2 cellular contexts compared by ENCODE assay signal in the genomic region with DNA sequence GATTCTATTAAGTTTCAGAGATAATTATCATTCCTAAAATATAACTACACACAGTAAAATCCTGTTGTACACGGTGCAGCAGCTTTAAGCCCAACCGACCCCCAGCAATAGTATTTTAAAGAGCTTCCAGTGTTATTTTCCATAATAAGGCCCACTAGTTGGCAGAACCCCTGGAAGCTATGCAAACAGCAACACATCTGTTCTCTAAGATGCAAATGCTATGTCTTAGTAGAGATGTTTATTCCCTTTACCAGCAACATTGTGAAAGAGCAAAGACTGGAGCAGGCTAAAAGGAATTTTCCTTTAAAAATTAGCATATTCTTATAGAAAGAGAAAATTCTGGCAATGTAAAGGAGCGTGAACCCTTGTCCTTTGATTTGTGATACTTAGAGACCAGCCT.
TF ChIP-seq lines count a peak whose summit lies in the region.

No MANE protein-coding gene starts in this region.

TF ChIP-seq in GM23338, 12 proteins besides CTCF, POLR2A, EP300 and RAD21:
- TF ChIP-seq NANOG (IDR thresholded peaks at IDR 0.05; ENCODE audit: borderline replicate concordance): peak; percentile 80
- TF ChIP-seq ZNF114 (CRISPR knock-in tag; IDR thresholded peaks at IDR 0.05): no peak
- TF ChIP-seq, protein P1, sequence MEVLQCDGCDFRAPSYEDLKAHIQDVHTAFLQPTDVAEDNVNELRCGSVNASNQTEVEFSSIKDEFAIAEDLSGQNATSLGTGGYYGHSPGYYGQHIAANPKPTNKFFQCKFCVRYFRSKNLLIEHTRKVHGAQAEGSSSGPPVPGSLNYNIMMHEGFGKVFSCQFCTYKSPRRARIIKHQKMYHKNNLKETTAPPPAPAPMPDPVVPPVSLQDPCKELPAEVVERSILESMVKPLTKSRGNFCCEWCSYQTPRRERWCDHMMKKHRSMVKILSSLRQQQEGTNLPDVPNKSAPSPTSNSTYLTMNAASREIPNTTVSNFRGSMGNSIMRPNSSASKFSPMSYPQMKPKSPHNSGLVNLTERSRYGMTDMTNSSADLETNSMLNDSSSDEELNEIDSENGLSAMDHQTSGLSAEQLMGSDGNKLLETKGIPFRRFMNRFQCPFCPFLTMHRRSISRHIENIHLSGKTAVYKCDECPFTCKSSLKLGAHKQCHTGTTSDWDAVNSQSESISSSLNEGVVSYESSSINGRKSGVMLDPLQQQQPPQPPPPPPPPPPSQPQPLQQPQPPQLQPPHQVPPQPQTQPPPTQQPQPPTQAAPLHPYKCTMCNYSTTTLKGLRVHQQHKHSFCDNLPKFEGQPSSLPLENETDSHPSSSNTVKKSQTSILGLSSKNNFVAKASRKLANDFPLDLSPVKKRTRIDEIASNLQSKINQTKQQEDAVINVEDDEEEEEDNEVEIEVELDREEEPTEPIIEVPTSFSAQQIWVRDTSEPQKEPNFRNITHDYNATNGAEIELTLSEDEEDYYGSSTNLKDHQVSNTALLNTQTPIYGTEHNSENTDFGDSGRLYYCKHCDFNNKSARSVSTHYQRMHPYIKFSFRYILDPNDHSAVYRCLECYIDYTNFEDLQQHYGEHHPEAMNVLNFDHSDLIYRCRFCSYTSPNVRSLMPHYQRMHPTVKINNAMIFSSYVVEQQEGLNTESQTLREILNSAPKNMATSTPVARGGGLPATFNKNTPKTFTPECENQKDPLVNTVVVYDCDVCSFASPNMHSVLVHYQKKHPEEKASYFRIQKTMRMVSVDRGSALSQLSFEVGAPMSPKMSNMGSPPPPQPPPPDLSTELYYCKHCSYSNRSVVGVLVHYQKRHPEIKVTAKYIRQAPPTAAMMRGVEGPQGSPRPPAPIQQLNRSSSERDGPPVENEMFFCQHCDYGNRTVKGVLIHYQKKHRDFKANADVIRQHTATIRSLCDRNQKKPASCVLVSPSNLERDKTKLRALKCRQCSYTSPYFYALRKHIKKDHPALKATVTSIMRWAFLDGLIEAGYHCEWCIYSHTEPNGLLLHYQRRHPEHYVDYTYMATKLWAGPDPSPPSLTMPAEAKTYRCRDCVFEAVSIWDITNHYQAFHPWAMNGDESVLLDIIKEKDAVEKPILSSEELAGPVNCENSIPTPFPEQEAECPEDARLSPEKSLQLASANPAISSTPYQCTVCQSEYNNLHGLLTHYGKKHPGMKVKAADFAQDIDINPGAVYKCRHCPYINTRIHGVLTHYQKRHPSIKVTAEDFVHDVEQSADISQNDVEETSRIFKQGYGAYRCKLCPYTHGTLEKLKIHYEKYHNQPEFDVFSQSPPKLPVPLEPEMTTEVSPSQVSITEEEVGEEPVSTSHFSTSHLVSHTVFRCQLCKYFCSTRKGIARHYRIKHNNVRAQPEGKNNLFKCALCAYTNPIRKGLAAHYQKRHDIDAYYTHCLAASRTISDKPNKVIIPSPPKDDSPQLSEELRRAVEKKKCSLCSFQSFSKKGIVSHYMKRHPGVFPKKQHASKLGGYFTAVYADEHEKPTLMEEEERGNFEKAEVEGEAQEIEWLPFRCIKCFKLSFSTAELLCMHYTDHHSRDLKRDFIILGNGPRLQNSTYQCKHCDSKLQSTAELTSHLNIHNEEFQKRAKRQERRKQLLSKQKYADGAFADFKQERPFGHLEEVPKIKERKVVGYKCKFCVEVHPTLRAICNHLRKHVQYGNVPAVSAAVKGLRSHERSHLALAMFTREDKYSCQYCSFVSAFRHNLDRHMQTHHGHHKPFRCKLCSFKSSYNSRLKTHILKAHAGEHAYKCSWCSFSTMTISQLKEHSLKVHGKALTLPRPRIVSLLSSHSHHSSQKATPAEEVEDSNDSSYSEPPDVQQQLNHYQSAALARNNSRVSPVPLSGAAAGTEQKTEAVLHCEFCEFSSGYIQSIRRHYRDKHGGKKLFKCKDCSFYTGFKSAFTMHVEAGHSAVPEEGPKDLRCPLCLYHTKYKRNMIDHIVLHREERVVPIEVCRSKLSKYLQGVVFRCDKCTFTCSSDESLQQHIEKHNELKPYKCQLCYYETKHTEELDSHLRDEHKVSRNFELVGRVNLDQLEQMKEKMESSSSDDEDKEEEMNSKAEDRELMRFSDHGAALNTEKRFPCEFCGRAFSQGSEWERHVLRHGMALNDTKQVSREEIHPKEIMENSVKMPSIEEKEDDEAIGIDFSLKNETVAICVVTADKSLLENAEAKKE (CRISPR knock-in tag; IDR thresholded peaks at IDR 0.05): no peak
- no peak for TF ChIP-seq EZH2phosphoT487 (IDR thresholded peaks at IDR 0.05; ENCODE audit: unreplicated experiment)
- TF ChIP-seq, protein P2, sequence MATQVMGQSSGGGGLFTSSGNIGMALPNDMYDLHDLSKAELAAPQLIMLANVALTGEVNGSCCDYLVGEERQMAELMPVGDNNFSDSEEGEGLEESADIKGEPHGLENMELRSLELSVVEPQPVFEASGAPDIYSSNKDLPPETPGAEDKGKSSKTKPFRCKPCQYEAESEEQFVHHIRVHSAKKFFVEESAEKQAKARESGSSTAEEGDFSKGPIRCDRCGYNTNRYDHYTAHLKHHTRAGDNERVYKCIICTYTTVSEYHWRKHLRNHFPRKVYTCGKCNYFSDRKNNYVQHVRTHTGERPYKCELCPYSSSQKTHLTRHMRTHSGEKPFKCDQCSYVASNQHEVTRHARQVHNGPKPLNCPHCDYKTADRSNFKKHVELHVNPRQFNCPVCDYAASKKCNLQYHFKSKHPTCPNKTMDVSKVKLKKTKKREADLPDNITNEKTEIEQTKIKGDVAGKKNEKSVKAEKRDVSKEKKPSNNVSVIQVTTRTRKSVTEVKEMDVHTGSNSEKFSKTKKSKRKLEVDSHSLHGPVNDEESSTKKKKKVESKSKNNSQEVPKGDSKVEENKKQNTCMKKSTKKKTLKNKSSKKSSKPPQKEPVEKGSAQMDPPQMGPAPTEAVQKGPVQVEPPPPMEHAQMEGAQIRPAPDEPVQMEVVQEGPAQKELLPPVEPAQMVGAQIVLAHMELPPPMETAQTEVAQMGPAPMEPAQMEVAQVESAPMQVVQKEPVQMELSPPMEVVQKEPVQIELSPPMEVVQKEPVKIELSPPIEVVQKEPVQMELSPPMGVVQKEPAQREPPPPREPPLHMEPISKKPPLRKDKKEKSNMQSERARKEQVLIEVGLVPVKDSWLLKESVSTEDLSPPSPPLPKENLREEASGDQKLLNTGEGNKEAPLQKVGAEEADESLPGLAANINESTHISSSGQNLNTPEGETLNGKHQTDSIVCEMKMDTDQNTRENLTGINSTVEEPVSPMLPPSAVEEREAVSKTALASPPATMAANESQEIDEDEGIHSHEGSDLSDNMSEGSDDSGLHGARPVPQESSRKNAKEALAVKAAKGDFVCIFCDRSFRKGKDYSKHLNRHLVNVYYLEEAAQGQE (IDR thresholded peaks at IDR 0.05; ENCODE audit: unreplicated experiment): no peak
- TF ChIP-seq POLR2AphosphoS5 (IDR thresholded peaks at IDR 0.05; ENCODE audit: low read depth): 0 out of 2 replicates have a peak, but pooled peaks have one; percentile 41

TF ChIP-seq in H1, 55 proteins besides CTCF, POLR2A, EP300 and RAD21:
- TF ChIP-seq HDAC2 (IDR thresholded peaks at IDR 0.05; ENCODE audit: borderline replicate concordance in 1 of 2, low read depth in 2 of 2, low read length in 2 of 2) (0 out of 4 replicates have a peak, but pooled peaks of 1 of the 2 experiments have one; percentile 20), SAP30 (IDR thresholded peaks at IDR 0.05; ENCODE audit: insufficient read depth, insufficient replicate concordance, low read length) (no peak), CTBP2 (IDR thresholded peaks at IDR 0.05; ENCODE audit: borderline replicate concordance, insufficient read depth, insufficient read length, low read length) (no peak), TAF1 (IDR thresholded peaks at IDR 0.05; ENCODE audit: low read depth, low read length) (no peak), TCF12 (IDR thresholded peaks at IDR 0.05; ENCODE audit: low read depth, low read length) (0 out of 2 replicates have a peak, but pooled peaks have one; percentile 26), GABPA (IDR thresholded peaks at IDR 0.05; ENCODE audit: borderline replicate concordance, insufficient read depth, low read length) (no peak), POU5F1 (IDR thresholded peaks at IDR 0.05; ENCODE audit: low read depth, low read length) (0 out of 2 replicates have a peak, but pooled peaks have one; percentile 3), SP2 (IDR thresholded peaks at IDR 0.05; ENCODE audit: low read length) (no peak), CBX8 (IDR thresholded peaks at IDR 0.05; ENCODE audit: borderline replicate concordance, low read depth, low read length) (no peak), KDM4A (IDR thresholded peaks at IDR 0.05; ENCODE audit: low read depth, low read length, severe bottlenecking) (no peak), CEBPB (IDR thresholded peaks at IDR 0.05; ENCODE audit: low read depth, low read length) (peak; percentile 53; the same call in 1 of the 2 replicates)
- TF ChIP-seq, protein P3, sequence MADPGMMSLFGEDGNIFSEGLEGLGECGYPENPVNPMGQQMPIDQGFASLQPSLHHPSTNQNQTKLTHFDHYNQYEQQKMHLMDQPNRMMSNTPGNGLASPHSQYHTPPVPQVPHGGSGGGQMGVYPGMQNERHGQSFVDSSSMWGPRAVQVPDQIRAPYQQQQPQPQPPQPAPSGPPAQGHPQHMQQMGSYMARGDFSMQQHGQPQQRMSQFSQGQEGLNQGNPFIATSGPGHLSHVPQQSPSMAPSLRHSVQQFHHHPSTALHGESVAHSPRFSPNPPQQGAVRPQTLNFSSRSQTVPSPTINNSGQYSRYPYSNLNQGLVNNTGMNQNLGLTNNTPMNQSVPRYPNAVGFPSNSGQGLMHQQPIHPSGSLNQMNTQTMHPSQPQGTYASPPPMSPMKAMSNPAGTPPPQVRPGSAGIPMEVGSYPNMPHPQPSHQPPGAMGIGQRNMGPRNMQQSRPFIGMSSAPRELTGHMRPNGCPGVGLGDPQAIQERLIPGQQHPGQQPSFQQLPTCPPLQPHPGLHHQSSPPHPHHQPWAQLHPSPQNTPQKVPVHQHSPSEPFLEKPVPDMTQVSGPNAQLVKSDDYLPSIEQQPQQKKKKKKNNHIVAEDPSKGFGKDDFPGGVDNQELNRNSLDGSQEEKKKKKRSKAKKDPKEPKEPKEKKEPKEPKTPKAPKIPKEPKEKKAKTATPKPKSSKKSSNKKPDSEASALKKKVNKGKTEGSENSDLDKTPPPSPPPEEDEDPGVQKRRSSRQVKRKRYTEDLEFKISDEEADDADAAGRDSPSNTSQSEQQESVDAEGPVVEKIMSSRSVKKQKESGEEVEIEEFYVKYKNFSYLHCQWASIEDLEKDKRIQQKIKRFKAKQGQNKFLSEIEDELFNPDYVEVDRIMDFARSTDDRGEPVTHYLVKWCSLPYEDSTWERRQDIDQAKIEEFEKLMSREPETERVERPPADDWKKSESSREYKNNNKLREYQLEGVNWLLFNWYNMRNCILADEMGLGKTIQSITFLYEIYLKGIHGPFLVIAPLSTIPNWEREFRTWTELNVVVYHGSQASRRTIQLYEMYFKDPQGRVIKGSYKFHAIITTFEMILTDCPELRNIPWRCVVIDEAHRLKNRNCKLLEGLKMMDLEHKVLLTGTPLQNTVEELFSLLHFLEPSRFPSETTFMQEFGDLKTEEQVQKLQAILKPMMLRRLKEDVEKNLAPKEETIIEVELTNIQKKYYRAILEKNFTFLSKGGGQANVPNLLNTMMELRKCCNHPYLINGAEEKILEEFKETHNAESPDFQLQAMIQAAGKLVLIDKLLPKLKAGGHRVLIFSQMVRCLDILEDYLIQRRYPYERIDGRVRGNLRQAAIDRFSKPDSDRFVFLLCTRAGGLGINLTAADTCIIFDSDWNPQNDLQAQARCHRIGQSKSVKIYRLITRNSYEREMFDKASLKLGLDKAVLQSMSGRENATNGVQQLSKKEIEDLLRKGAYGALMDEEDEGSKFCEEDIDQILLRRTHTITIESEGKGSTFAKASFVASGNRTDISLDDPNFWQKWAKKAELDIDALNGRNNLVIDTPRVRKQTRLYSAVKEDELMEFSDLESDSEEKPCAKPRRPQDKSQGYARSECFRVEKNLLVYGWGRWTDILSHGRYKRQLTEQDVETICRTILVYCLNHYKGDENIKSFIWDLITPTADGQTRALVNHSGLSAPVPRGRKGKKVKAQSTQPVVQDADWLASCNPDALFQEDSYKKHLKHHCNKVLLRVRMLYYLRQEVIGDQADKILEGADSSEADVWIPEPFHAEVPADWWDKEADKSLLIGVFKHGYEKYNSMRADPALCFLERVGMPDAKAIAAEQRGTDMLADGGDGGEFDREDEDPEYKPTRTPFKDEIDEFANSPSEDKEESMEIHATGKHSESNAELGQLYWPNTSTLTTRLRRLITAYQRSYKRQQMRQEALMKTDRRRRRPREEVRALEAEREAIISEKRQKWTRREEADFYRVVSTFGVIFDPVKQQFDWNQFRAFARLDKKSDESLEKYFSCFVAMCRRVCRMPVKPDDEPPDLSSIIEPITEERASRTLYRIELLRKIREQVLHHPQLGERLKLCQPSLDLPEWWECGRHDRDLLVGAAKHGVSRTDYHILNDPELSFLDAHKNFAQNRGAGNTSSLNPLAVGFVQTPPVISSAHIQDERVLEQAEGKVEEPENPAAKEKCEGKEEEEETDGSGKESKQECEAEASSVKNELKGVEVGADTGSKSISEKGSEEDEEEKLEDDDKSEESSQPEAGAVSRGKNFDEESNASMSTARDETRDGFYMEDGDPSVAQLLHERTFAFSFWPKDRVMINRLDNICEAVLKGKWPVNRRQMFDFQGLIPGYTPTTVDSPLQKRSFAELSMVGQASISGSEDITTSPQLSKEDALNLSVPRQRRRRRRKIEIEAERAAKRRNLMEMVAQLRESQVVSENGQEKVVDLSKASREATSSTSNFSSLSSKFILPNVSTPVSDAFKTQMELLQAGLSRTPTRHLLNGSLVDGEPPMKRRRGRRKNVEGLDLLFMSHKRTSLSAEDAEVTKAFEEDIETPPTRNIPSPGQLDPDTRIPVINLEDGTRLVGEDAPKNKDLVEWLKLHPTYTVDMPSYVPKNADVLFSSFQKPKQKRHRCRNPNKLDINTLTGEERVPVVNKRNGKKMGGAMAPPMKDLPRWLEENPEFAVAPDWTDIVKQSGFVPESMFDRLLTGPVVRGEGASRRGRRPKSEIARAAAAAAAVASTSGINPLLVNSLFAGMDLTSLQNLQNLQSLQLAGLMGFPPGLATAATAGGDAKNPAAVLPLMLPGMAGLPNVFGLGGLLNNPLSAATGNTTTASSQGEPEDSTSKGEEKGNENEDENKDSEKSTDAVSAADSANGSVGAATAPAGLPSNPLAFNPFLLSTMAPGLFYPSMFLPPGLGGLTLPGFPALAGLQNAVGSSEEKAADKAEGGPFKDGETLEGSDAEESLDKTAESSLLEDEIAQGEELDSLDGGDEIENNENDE (IDR thresholded peaks at IDR 0.05; ENCODE audit: insufficient replicate concordance, low read length): peak; percentile 63
TF ChIP-seq in H1: peak in this region for 5.
